In genomic region chr2:38074775-38075435, GRCh38 we compare ENCODE assay signal across 10 cellular contexts. TPM values are rescaled to one million over a fixed set of nuclear protein-coding genes. Genes with fewer than 3 reads are reported as not detected.
DNase-seq lines count a peak whose midpoint lies in the region; ATAC-seq and TF ChIP-seq lines count a peak whose summit lies in the region.
"Had no signal": no experiment of that assay in that cellular context is flagged by ENCODE, and none has a peak within 500 bp of the region (broad histone marks: within the 10 kb centered on the region; RNA-seq: fewer than 3 reads in every experiment).

No MANE protein-coding gene starts in this region.

- H4K12ac ChIP-seq in trophoblast cell (ENCODE audit: low read depth, low read length) = no peak overlapping the region

- H3K27ac ChIP-seq in trophoblast cell (ENCODE audit: low read depth, low read length) = no peak overlapping the region

- no peaks in the 10 kb centered on the region for H3K79me2 ChIP-seq in trophoblast cell (ENCODE audit: control insufficient read depth, insufficient read depth, low read length, poor library complexity)

- no CpG with 5 or more reads among the region's 76 CpGs for WGBS in trophoblast cell (ENCODE audit: extremely low coverage, insufficient coverage, insufficient read length)

- H3K4me3 Mint-ChIP-seq in activated CD8-positive, alpha-beta T cell treated with anti-CD3 and anti-CD28 coated beads, Interleukin-2, amount 10 ng/mL, durations not matched to agents 7 days and 5 days = peak overlapping the region; percentile 67
- H3K4me3 Mint-ChIP-seq in glutamatergic neuron (ENCODE audit: unreplicated experiment) = peak overlapping the region; percentile 69

- no peak overlapping the region for H2AK5ac ChIP-seq in trophoblast cell (ENCODE audit: low read length)

- H2BK5ac ChIP-seq in trophoblast cell (ENCODE audit: low read depth, low read length, poor library complexity) = no peak overlapping the region

- H3K4ac ChIP-seq in trophoblast cell (ENCODE audit: low read depth, low read length) = no peak overlapping the region

- peaks cover 21 to 23% of the 10 kb centered on the region in 2 experiments for H3K4me1 ChIP-seq in trophoblast cell (ENCODE audit: control insufficient read depth in 1 of 2, insufficient read depth in 2 of 2, low read length in 2 of 2)

- H4K91ac ChIP-seq in trophoblast cell (ENCODE audit: low read depth, low read length) = no peak overlapping the region

- CTCF ChIA-PET in activated CD8-positive, alpha-beta T cell treated with anti-CD3 and anti-CD28 coated beads, Interleukin-2, amount 10 ng/mL, durations not matched to agents 7 days and 5 days (lab: Charles Lee) = interaction anchor here (2.4 kb wide), 1 partner anchor 200 kb away, joined by 12 read pairs; no protein-coding TSS in a partner anchor

- peaks cover 42% of the 10 kb centered on the region for H3K27me3 ChIP-seq in trophoblast cell (ENCODE audit: insufficient read depth, low read length)

- POLR2A ChIA-PET in activated CD8-positive, alpha-beta T cell treated with anti-CD3 and anti-CD28 coated beads, Interleukin-2, amount 10 ng/mL, durations not matched to agents 7 days and 5 days (lab: Charles Lee) = no interaction called here

- H2BK120ac ChIP-seq in trophoblast cell (ENCODE audit: insufficient read depth, low read length, poor library complexity) = no peak overlapping the region

- peak overlapping the region; percentile 62 for H3K4me2 ChIP-seq in trophoblast cell (ENCODE audit: low read length)

- H2BK12ac ChIP-seq in trophoblast cell (ENCODE audit: low read length) = no peak overlapping the region

- TF ChIP-seq CTCF in GM12875 (IDR thresholded peaks at IDR 0.05; ENCODE audit: borderline replicate concordance, insufficient read depth, low read depth, low read length) = no peak
- TF ChIP-seq CTCF in glutamatergic neuron (IDR thresholded peaks at IDR 0.05; ENCODE audit: partially characterized antibody, unreplicated experiment) = no peak
- TF ChIP-seq CTCF in GM10266 (IDR thresholded peaks at IDR 0.05; ENCODE audit: control insufficient read depth, insufficient read depth, low read depth, missing control alignments) = no peak

- no peak overlapping the region for H3K23ac ChIP-seq in trophoblast cell (ENCODE audit: low read length)

- H3K4me3 ChIP-seq in GM12875 (ENCODE audit: low read depth, low read length) = peak overlapping the region; percentile 62
- H3K4me3 ChIP-seq in trophoblast cell (ENCODE audit: low read depth, low read length) = peak overlapping the region; percentile 46

- DNase-seq in activated CD8-positive, alpha-beta T cell treated with anti-CD3 and anti-CD28 coated beads, Interleukin-2, amount 10 ng/mL, durations not matched to agents 7 days and 5 days = no peak
- DNase-seq in glutamatergic neuron = peak; percentile 50
- DNase-seq in trophoblast cell = no peak
- DNase-seq in NCI-H774 (lab: John Stamatoyannopoulos, UW) = no peak
- DNase-seq in GM10266 (ENCODE audit: extremely low spot score) = no peak
- DNase-seq: effector memory CD8-positive, alpha-beta T cell; NCI-H2029 had no signal

- peaks cover 0 to 2% of the 10 kb centered on the region in 2 experiments for H3K36me3 ChIP-seq in trophoblast cell (ENCODE audit: control insufficient read depth in 1 of 2, insufficient read depth in 2 of 2, low read length in 2 of 2)

- no peak overlapping the region for H3K9ac ChIP-seq in trophoblast cell (ENCODE audit: low read length)

- H3K27me3 Mint-ChIP-seq in activated CD8-positive, alpha-beta T cell treated with anti-CD3 and anti-CD28 coated beads, Interleukin-2, amount 10 ng/mL, durations not matched to agents 7 days and 5 days (ENCODE audit: low read depth) = peaks cover 56% of the 10 kb centered on the region
- peaks cover 15% of the 10 kb centered on the region for H3K27me3 Mint-ChIP-seq in glutamatergic neuron (ENCODE audit: unreplicated experiment)

- H4K8ac ChIP-seq in trophoblast cell (ENCODE audit: low read depth, low read length) = no peak overlapping the region

- peaks cover 10% of the 10 kb centered on the region for H3K36me3 Mint-ChIP-seq in activated CD8-positive, alpha-beta T cell treated with anti-CD3 and anti-CD28 coated beads, Interleukin-2, amount 10 ng/mL, durations not matched to agents 7 days and 5 days (ENCODE audit: low read depth)
- H3K36me3 Mint-ChIP-seq in glutamatergic neuron (ENCODE audit: unreplicated experiment) = no peaks in the 10 kb centered on the region

- no peaks in the 10 kb centered on the region for H3K79me1 ChIP-seq in trophoblast cell (ENCODE audit: low read length)

- H3K9me3 ChIP-seq in trophoblast cell (ENCODE audit: insufficient read depth, low read depth, low read length) = peaks cover 5% of the 10 kb centered on the region

- ATAC-seq in activated CD8-positive, alpha-beta T cell treated with anti-CD3 and anti-CD28 coated beads, Interleukin-2, amount 10 ng/mL, durations not matched to agents 7 days and 5 days = no peak
- ATAC-seq in GM18867 (IDR thresholded peaks at IDR 0.05; ENCODE audit: unreplicated experiment) = no peak
- ATAC-seq in HG02678 (IDR thresholded peaks at IDR 0.05; ENCODE audit: unreplicated experiment) = no peak
- ATAC-seq: effector memory CD8-positive, alpha-beta T cell had no signal

- H3K9me3 Mint-ChIP-seq in activated CD8-positive, alpha-beta T cell treated with anti-CD3 and anti-CD28 coated beads, Interleukin-2, amount 10 ng/mL, durations not matched to agents 7 days and 5 days (ENCODE audit: insufficient read depth) = no peaks in the 10 kb centered on the region
- peaks cover 5% of the 10 kb centered on the region for H3K9me3 Mint-ChIP-seq in glutamatergic neuron (ENCODE audit: unreplicated experiment)
- H3K9me3 Mint-ChIP-seq: effector memory CD8-positive, alpha-beta T cell had no signal

- no peak overlapping the region for H3K27ac Mint-ChIP-seq in activated CD8-positive, alpha-beta T cell treated with anti-CD3 and anti-CD28 coated beads, Interleukin-2, amount 10 ng/mL, durations not matched to agents 7 days and 5 days
- no peak overlapping the region for H3K27ac Mint-ChIP-seq in glutamatergic neuron (ENCODE audit: unreplicated experiment)
- H3K27ac Mint-ChIP-seq: effector memory CD8-positive, alpha-beta T cell had no signal

- peaks cover 34% of the 10 kb centered on the region for H3K4me1 Mint-ChIP-seq in activated CD8-positive, alpha-beta T cell treated with anti-CD3 and anti-CD28 coated beads, Interleukin-2, amount 10 ng/mL, durations not matched to agents 7 days and 5 days (ENCODE audit: low read depth)
- H3K4me1 Mint-ChIP-seq in glutamatergic neuron (ENCODE audit: low read depth, unreplicated experiment) = peaks cover 8% of the 10 kb centered on the region

- no peak overlapping the region for H2AFZ ChIP-seq in trophoblast cell (ENCODE audit: insufficient read depth, low read length, poor library complexity)

- no peak overlapping the region for H3K18ac ChIP-seq in trophoblast cell (ENCODE audit: low read length)

- H3K14ac ChIP-seq in trophoblast cell (ENCODE audit: low read length) = no peak overlapping the region

RNA-seq across cellular contexts. Expression of gene CYP1B1, which starts 1.0 kb away (rescaled TPM):
- total RNA-seq in activated CD8-positive, alpha-beta T cell treated with anti-CD3 and anti-CD28 coated beads, Interleukin-2, amount 10 ng/mL, durations not matched to agents 7 days and 5 days = 1 to 10 TPM; 1.9 to 2.3 TPM
- total RNA-seq in glutamatergic neuron (ENCODE audit: unreplicated experiment) = 3.4 TPM
- polyA plus RNA-seq in trophoblast cell (2013) = 2.0 and 2.1 TPM in 2 replicates
